8 cellular contexts compared by ENCODE assay signal in genomic region chr6:3063733-3064700, GRCh38. TPM values are rescaled to one million over a fixed set of nuclear protein-coding genes. Genes with fewer than 3 reads are reported as not detected.
DNase-seq lines count a peak whose midpoint lies in the region; ATAC-seq and TF ChIP-seq lines count a peak whose summit lies in the region.

No MANE protein-coding gene starts in this region.

- in situ Hi-C loops in GM23248 (cut with MboI): no loop called here

- H3K79me2 ChIP-seq in GM23248 (ENCODE audit: insufficient read depth) (peaks cover 34% of the 10 kb centered on the region), Loucy (ENCODE audit: insufficient read depth, low read length) (peaks cover 21% of the 10 kb centered on the region)

- H3K36me3 ChIP-seq in GM23248 (ENCODE audit: low read depth) (no peaks in the 10 kb centered on the region), Loucy (ENCODE audit: insufficient read depth, low read length) (no peaks in the 10 kb centered on the region), gastroesophageal sphincter (no peaks in the 10 kb centered on the region)

- H3F3A ChIP-seq in GM23248 (ENCODE audit: insufficient read depth) (no peaks in the 10 kb centered on the region), Loucy (ENCODE audit: low read depth) (peaks cover 13% of the 10 kb centered on the region)

- peak overlapping the region; percentile 85 for H3K4me3 Mint-ChIP-seq in activated naive CD4-positive, alpha-beta T cell treated with anti-CD3 and anti-CD28 coated beads, Interleukin-2, amount 10 ng/mL, durations not matched to agents 7 days and 5 days

- no peaks in the 10 kb centered on the region for H3K27me3 ChIP-seq in GM23248 (replicated peaks; ENCODE audit: insufficient read depth)
- H3K27me3 ChIP-seq in Loucy (ENCODE audit: insufficient read depth, low read length, poor library complexity, severe bottlenecking): no peaks in the 10 kb centered on the region
- H3K27me3 ChIP-seq in gastroesophageal sphincter: no peaks in the 10 kb centered on the region

- H3K4me1 ChIP-seq in GM23248 (ENCODE audit: insufficient read depth): 0 out of 2 replicates have a peak, but pooled peaks cover 4% of the 10 kb centered on the region
- H3K4me1 ChIP-seq in Loucy (ENCODE audit: insufficient read depth, low read length, poor library complexity, severe bottlenecking): peaks cover 12% of the 10 kb centered on the region
- peaks cover 0 to 40% (median 7%) of the 10 kb centered on the region in 3 donors for H3K4me1 ChIP-seq in gastroesophageal sphincter

- H2AFZ ChIP-seq in GM23248: peak overlapping the region; percentile 77
- peak overlapping the region; percentile 73 for H2AFZ ChIP-seq in Loucy (ENCODE audit: low read length)

- peak overlapping the region; percentile 86 for H3K27ac Mint-ChIP-seq in activated naive CD4-positive, alpha-beta T cell treated with anti-CD3 and anti-CD28 coated beads, Interleukin-2, amount 10 ng/mL, durations not matched to agents 7 days and 5 days

- peak overlapping the region; percentile 77 for H3K4me3 ChIP-seq in GM23248
- peak overlapping the region; percentile 85 for H3K4me3 ChIP-seq in Loucy (ENCODE audit: low read length, poor library complexity, severe bottlenecking)
- peak overlapping the region; percentile 84 to 92 for H3K4me3 ChIP-seq in gastroesophageal sphincter

- TF ChIP-seq POLR2A in gastroesophageal sphincter (IDR thresholded peaks at IDR 0.05): peak; percentile 98 to 99

- DNase-seq in EL: peak; percentile 94
- DNase-seq in GM23248: peak; percentile 98
- peak; percentile 74 for DNase-seq in SK-N-DZ (ENCODE audit: low spot score)
- peak; percentile 94 for DNase-seq in activated naive CD4-positive, alpha-beta T cell treated with anti-CD3 and anti-CD28 coated beads, Interleukin-2, amount 10 ng/mL, durations not matched to agents 7 days and 5 days
- peak; percentile 35 to 96 (median 85) for DNase-seq in nucleus accumbens (lab: John Stamatoyannopoulos, UW)
- DNase-seq in superior temporal gyrus (ENCODE audit: extremely low spot score): peak; percentile 86

- peaks cover 6% of the 10 kb centered on the region for H3K27me3 Mint-ChIP-seq in activated naive CD4-positive, alpha-beta T cell treated with anti-CD3 and anti-CD28 coated beads, Interleukin-2, amount 10 ng/mL, durations not matched to agents 7 days and 5 days

- H3K27ac ChIP-seq in GM23248 (peak overlapping the region; percentile 77), gastroesophageal sphincter (peak overlapping the region; percentile 95 to 98 (median 96))

- H3K9me2 ChIP-seq in GM23248 (ENCODE audit: insufficient read depth): no peaks in the 10 kb centered on the region
- no peaks in the 10 kb centered on the region for H3K9me2 ChIP-seq in Loucy (replicated peaks; ENCODE audit: low read depth, low read length)

- peak; percentile 94 for ATAC-seq in gastroesophageal sphincter

- no peaks in the 10 kb centered on the region for H4K20me1 ChIP-seq in GM23248 (ENCODE audit: insufficient read depth)
- H4K20me1 ChIP-seq in Loucy (ENCODE audit: insufficient read depth, low read length, poor library complexity, severe bottlenecking): peaks cover 2% of the 10 kb centered on the region

- H3K9me3 ChIP-seq in GM23248 (ENCODE audit: low read depth) (no peaks in the 10 kb centered on the region), Loucy (ENCODE audit: insufficient read depth, low read depth, low read length) (no peaks in the 10 kb centered on the region), gastroesophageal sphincter (no peaks in the 10 kb centered on the region)

- H3K4me2 ChIP-seq in GM23248 (ENCODE audit: unreplicated experiment) (peak overlapping the region; percentile 79), Loucy (ENCODE audit: low read depth, low read length, poor library complexity, severe bottlenecking) (peak overlapping the region; percentile 94)

- TF ChIP-seq EP300 in gastroesophageal sphincter (IDR thresholded peaks at IDR 0.05): no peak

- CTCF ChIA-PET in activated naive CD4-positive, alpha-beta T cell treated with anti-CD3 and anti-CD28 coated beads, Interleukin-2, amount 10 ng/mL, durations not matched to agents 7 days and 5 days (lab: Charles Lee): no interaction called here

- peaks cover 10% of the 10 kb centered on the region for H3K36me3 Mint-ChIP-seq in activated naive CD4-positive, alpha-beta T cell treated with anti-CD3 and anti-CD28 coated beads, Interleukin-2, amount 10 ng/mL, durations not matched to agents 7 days and 5 days

- H3K4me1 Mint-ChIP-seq in activated naive CD4-positive, alpha-beta T cell treated with anti-CD3 and anti-CD28 coated beads, Interleukin-2, amount 10 ng/mL, durations not matched to agents 7 days and 5 days: peaks cover 48% of the 10 kb centered on the region

- no peak for TF ChIP-seq CTCF in Loucy (conservative IDR thresholded peaks at IDR 0.05; ENCODE audit: low read length)
- TF ChIP-seq CTCF in gastroesophageal sphincter (IDR thresholded peaks at IDR 0.05): peak in 2 of 4 experiments; percentile 4 to 28

- WGBS in GM23248 (ENCODE audit: low coverage in 1 of 2, low lambda C conversion rate in 2 of 2, missing lambda C conversion rate in 2 of 2), 2 experiments: 1 to 2% methylated on average over 56 to 74 of the region's 85 CpGs
- WGBS in gastroesophageal sphincter (ENCODE audit: low coverage in 1 of 2), 2 donors: 0% methylated on average over 4 to 5 of the region's 85 CpGs

- H3K9ac ChIP-seq in GM23248: peak overlapping the region; percentile 94
- H3K9ac ChIP-seq in Loucy (ENCODE audit: low read depth, low read length, poor library complexity, severe bottlenecking): peak overlapping the region; percentile 73

- H3K9me3 Mint-ChIP-seq in activated naive CD4-positive, alpha-beta T cell treated with anti-CD3 and anti-CD28 coated beads, Interleukin-2, amount 10 ng/mL, durations not matched to agents 7 days and 5 days: no peaks in the 10 kb centered on the region

RNA-seq across cellular contexts. Expression of gene RIPK1, which starts 4.3 kb away (rescaled TPM):
- 23.3 and 26.2 TPM in 2 replicates for total RNA-seq in GM23248 (2014; rRNA removed; shearing (Covaris generic))
- 15.3 and 16.1 TPM in 2 replicates for polyA plus RNA-seq in GM23248 (2016; fragmentation: Nextera tagmentation; extraction: Ambion mirVana)
- polyA plus RNA-seq in SK-N-DZ (2014; cell fraction: cytosol; rRNA removed): 2.3 and 3.1 TPM in 2 replicates
- polyA plus RNA-seq in SK-N-DZ (2014; cell fraction: nucleus; rRNA removed): 2.6 and 3.3 TPM in 2 replicates
- 10 to 100 TPM; 20.1 to 28.9 (median 25.7) TPM for total RNA-seq in gastroesophageal sphincter

RNA-seq across cellular contexts. Expression of gene BPHL, which starts 54.5 kb away (rescaled TPM):
- 8.0 and 8.5 TPM in 2 replicates for total RNA-seq in GM23248 (2014; rRNA removed; shearing (Covaris generic))
- 20.2 and 21.0 TPM in 2 replicates for polyA plus RNA-seq in GM23248 (2016; fragmentation: Nextera tagmentation; extraction: Ambion mirVana)
- polyA plus RNA-seq in SK-N-DZ (2014; cell fraction: cytosol; rRNA removed): 33.5 and 49.0 TPM in 2 replicates
- 31.5 and 43.3 TPM in 2 replicates for polyA plus RNA-seq in SK-N-DZ (2014; cell fraction: nucleus; rRNA removed)
- total RNA-seq in gastroesophageal sphincter: 10 to 100 TPM in 1 of 4 donors, 1 to 10 TPM in 3; 4.8 to 16.6 (median 6.5) TPM

Comparison
In these comparisons a context has a peak if more than half of its experiments do, and no peak if none do; other contexts are left out.
1. Peak in every context shown above with its lines: DNase-seq, ATAC-seq, H3K4me3 ChIP-seq and H3K27ac ChIP-seq.